8 cellular contexts compared by ENCODE assay signal in genomic region chr9:122264360-122265264, GRCh38. TPM values are rescaled to one million over a fixed set of nuclear protein-coding genes. Genes with fewer than 3 reads are reported as not detected.
A peak's percentile ranks its signal among the peaks of the same experiment; 100 is the strongest.
DNase-seq lines count a peak whose midpoint lies in the region; ATAC-seq lines count a peak whose summit lies in the region.

MRRF (plus strand) TSS chr9:122264882; CDS start chr9:122270892, 6,010 bp downstream.
RBM18 (minus strand) TSS chr9:122264840; CDS start chr9:122261492, 3,348 bp downstream.

- ATAC-seq in GM19035 (IDR thresholded peaks at IDR 0.05; ENCODE audit: unreplicated experiment) (peak; percentile 83), HG03342 (IDR thresholded peaks at IDR 0.05; ENCODE audit: unreplicated experiment) (peak; percentile 84)

- DNase-seq in AML-193 (lab: John Stamatoyannopoulos, UW) = peak; percentile 71 to 74
- peak; percentile 88 for DNase-seq in NCI-H460 (ENCODE audit: extremely low read depth, low read depth)
- peak; percentile 84 for DNase-seq in activated CD4-positive, alpha-beta T cell treated with anti-CD3 and anti-CD28 coated beads for 4 hours
- peak; percentile 92 for DNase-seq in kidney tubule cell (ENCODE audit: low spot score)
- DNase-seq in stimulated activated CD4-positive, alpha-beta T cell treated with anti-CD3 and anti-CD28 coated beads, Interleukin-1b, Interleukin-23, amount 100 ng/mL, for 1 hour (ENCODE audit: low read depth in 2 of 2) = peak; percentile 52 to 80

- peak within 1 kb of the TSS; percentile 90 for H3K27ac ChIP-seq in cingulate gyrus (ENCODE audit: low read depth, low read length)

RNA-seq across cellular contexts. Expression of gene MRRF, which starts in this region (rescaled TPM):
- total RNA-seq in NCI-H460 (2014; rRNA removed; shearing (Covaris generic)) = 76.2 and 90.6 TPM in 2 replicates
- 99.5 and 109 TPM in 2 replicates for polyA plus RNA-seq in NCI-H460 (2014; cell fraction: nucleus; rRNA removed)

RNA-seq across cellular contexts. Expression of gene RBM18, which starts in this region (rescaled TPM):
- 28.9 and 32.3 TPM in 2 replicates for total RNA-seq in NCI-H460 (2014; rRNA removed; shearing (Covaris generic))
- 8.5 and 10.6 TPM in 2 replicates for polyA plus RNA-seq in NCI-H460 (2014; cell fraction: nucleus; rRNA removed)

Comparison
In these comparisons a context has a peak if more than half of its experiments do, and no peak if none do; other contexts are left out.
1. Peak in every context shown above with its lines: DNase-seq, ATAC-seq and H3K27ac ChIP-seq.